In the genomic region with DNA sequence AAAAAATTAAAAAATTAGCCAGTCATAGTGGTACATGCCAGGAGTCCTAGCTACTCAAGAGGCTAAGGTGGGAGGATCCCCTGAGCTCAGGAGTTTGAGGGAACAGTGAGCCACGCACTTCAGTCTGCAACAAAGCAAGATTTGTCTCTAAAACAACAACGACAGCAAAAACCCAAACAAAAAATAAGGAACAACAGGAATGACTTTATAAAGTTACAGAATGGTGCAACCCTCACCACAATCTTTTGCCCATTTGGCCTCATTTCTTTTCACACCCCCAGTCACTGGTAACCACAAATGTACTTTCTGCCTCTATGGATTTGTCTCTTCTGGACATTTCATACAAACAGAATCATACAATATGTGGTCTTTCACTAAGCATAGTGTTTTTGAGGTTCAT, we compare ENCODE assay signal across 17 cellular contexts.
"Had no signal": no experiment of that assay in that cellular context is flagged by ENCODE, and none has a peak within 500 bp of the region (broad histone marks: within the 10 kb centered on the region; RNA-seq: fewer than 3 reads in every experiment).

No MANE protein-coding gene starts in this region.

- DNase-seq: activated CD4-positive, alpha-beta T cell treated with anti-CD3 and anti-CD28 coated beads for 4 hours; activated CD8-positive, alpha-beta memory T cell treated with anti-CD3 and anti-CD28 coated beads, Interleukin-2, amount 50 U/mL, for 4 hours; activated CD8-positive, alpha-beta T cell treated with anti-CD3 and anti-CD28 coated beads, Interleukin-2, amount 10 ng/mL, durations not matched to agents 7 days and 5 days; activated gamma-delta T cell; activated T-cell treated with anti-CD3 and anti-CD28 coated beads, Interleukin-2, amount 50 U/mL, for 72 hours; amygdala; body of pancreas; caudate nucleus; colonic mucosa; effector CD4-positive, alpha-beta T cell; esophagus squamous epithelium; foreskin fibroblast; psoas muscle; right lobe of liver; stimulated activated naive CD8-positive, alpha-beta T cell treated with anti-CD3 and anti-CD28 coated beads, Interleukin-15, amount 100 ng/mL, for 72 hours; T-helper 17 cell had no signal

- H3K9me3 Mint-ChIP-seq: activated naive CD4-positive, alpha-beta T cell treated with anti-CD3 and anti-CD28 coated beads, Interleukin-2, amount 50 U/mL, for 72 hours; activated T-cell treated with anti-CD3 and anti-CD28 coated beads, Interleukin-2, amount 50 U/mL, for 72 hours; stimulated activated naive CD8-positive, alpha-beta T cell treated with anti-CD3 and anti-CD28 coated beads, Interleukin-15, amount 100 ng/mL, for 72 hours had no signal

- H3K27me3 ChIP-seq: body of pancreas, colonic mucosa, esophagus squamous epithelium, right lobe of liver had no signal

- ATAC-seq: activated CD8-positive, alpha-beta T cell treated with anti-CD3 and anti-CD28 coated beads, Interleukin-2, amount 10 ng/mL, durations not matched to agents 7 days and 5 days; activated naive CD4-positive, alpha-beta T cell treated with anti-CD3 and anti-CD28 coated beads, Interleukin-2, amount 50 U/mL, for 72 hours; activated T-cell treated with anti-CD3 and anti-CD28 coated beads, Interleukin-2, amount 50 U/mL, for 72 hours; body of pancreas; psoas muscle; right lobe of liver; stimulated activated naive CD8-positive, alpha-beta T cell treated with anti-CD3 and anti-CD28 coated beads, Interleukin-15, amount 100 ng/mL, for 72 hours; T-helper 17 cell had no signal

- H3K4me1 ChIP-seq: body of pancreas, colonic mucosa had no signal

- H3K4me3 ChIP-seq: body of pancreas, colonic mucosa, esophagus squamous epithelium, psoas muscle, right lobe of liver had no signal

- H3K4me1 Mint-ChIP-seq: stimulated activated naive CD8-positive, alpha-beta T cell treated with anti-CD3 and anti-CD28 coated beads, Interleukin-15, amount 100 ng/mL, for 72 hours had no signal

- H3K27ac Mint-ChIP-seq: activated CD8-positive, alpha-beta T cell treated with anti-CD3 and anti-CD28 coated beads, Interleukin-2, amount 10 ng/mL, durations not matched to agents 7 days and 5 days; activated naive CD4-positive, alpha-beta T cell treated with anti-CD3 and anti-CD28 coated beads, Interleukin-2, amount 50 U/mL, for 72 hours; activated T-cell treated with anti-CD3 and anti-CD28 coated beads, Interleukin-2, amount 50 U/mL, for 72 hours; stimulated activated naive CD8-positive, alpha-beta T cell treated with anti-CD3 and anti-CD28 coated beads, Interleukin-15, amount 100 ng/mL, for 72 hours; T-helper 17 cell had no signal

- H3K9me3 ChIP-seq: body of pancreas, colonic mucosa, esophagus squamous epithelium, psoas muscle, right lobe of liver had no signal

- H3K4me3 Mint-ChIP-seq: activated CD8-positive, alpha-beta T cell treated with anti-CD3 and anti-CD28 coated beads, Interleukin-2, amount 10 ng/mL, durations not matched to agents 7 days and 5 days; activated T-cell treated with anti-CD3 and anti-CD28 coated beads, Interleukin-2, amount 50 U/mL, for 72 hours; stimulated activated naive CD8-positive, alpha-beta T cell treated with anti-CD3 and anti-CD28 coated beads, Interleukin-15, amount 100 ng/mL, for 72 hours; T-helper 17 cell had no signal

- H3K36me3 Mint-ChIP-seq: activated naive CD4-positive, alpha-beta T cell treated with anti-CD3 and anti-CD28 coated beads, Interleukin-2, amount 50 U/mL, for 72 hours had no signal

- H3K27ac ChIP-seq: body of pancreas, colonic mucosa, esophagus squamous epithelium, psoas muscle, right lobe of liver had no signal

- H3K36me3 ChIP-seq: colonic mucosa, esophagus squamous epithelium, right lobe of liver had no signal
